ENCODE assay signal across 1 cellular context in genomic region chr10:11454958-11455566, GRCh38.
TF ChIP-seq lines count a peak whose summit lies in the region.

No MANE protein-coding gene starts in this region.

TF ChIP-seq in GM12878, 131 proteins besides CTCF, POLR2A, EP300 and RAD21 (continued from another document):
- TF ChIP-seq, protein P1, sequence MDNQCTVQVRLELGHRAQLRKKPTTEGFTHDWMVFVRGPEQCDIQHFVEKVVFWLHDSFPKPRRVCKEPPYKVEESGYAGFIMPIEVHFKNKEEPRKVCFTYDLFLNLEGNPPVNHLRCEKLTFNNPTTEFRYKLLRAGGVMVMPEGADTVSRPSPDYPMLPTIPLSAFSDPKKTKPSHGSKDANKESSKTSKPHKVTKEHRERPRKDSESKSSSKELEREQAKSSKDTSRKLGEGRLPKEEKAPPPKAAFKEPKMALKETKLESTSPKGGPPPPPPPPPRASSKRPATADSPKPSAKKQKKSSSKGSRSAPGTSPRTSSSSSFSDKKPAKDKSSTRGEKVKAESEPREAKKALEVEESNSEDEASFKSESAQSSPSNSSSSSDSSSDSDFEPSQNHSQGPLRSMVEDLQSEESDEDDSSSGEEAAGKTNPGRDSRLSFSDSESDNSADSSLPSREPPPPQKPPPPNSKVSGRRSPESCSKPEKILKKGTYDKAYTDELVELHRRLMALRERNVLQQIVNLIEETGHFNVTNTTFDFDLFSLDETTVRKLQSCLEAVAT (IDR thresholded peaks at IDR 0.05) = no peak
- no peak for TF ChIP-seq EZH2 (IDR thresholded peaks at IDR 0.05; ENCODE audit: borderline replicate concordance, control insufficient read depth, low read depth, low read length)
- no peak for TF ChIP-seq KLF5 (IDR thresholded peaks at IDR 0.05; ENCODE audit: partially characterized antibody)
- TF ChIP-seq RELB (IDR thresholded peaks at IDR 0.05; ENCODE audit: low read depth) = no peak
- no peak for TF ChIP-seq WRNIP1 (IDR thresholded peaks at IDR 0.05; ENCODE audit: borderline replicate concordance, low read depth, low read length)
- no peak for TF ChIP-seq ZNF207 (IDR thresholded peaks at IDR 0.05; ENCODE audit: borderline replicate concordance)
- no peak for TF ChIP-seq ZBTB11 (CRISPR knock-in tag; IDR thresholded peaks at IDR 0.05)
- TF ChIP-seq FOXK2 (IDR thresholded peaks at IDR 0.05) = no peak
- TF ChIP-seq MTA2 (IDR thresholded peaks at IDR 0.05; ENCODE audit: low read depth) = no peak
- no peak for TF ChIP-seq CBFB (IDR thresholded peaks at IDR 0.05; ENCODE audit: low read depth)
- no peak for TF ChIP-seq CHD2 (IDR thresholded peaks at IDR 0.05; ENCODE audit: borderline replicate concordance, low read depth, low read length)
- no peak for TF ChIP-seq ZNF622 (IDR thresholded peaks at IDR 0.05)
TF ChIP-seq in GM12878: peak in this region for 0.
